ENCODE assay signal across 1 cellular context in the genomic region with DNA sequence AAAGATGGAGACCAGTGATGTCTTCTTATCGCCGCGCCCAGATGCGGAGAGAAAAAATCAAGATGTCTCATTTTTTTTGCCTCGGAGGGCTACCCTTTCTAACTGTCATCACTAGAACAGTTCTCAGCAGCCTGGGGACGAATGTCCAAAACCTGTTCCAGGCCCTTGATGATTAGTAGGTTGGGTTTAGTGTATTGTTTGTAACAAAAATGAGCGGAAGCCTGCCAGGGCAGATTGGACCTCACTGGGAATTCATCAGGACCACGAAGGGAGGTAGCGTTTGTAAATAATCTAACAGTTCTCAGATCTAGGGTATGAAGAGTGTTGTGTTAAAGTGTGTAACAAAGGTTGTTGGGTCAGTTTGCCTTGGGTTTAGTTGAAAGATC.
TF ChIP-seq lines count a peak whose summit lies in the region.

No MANE protein-coding gene starts in this region.

TF ChIP-seq in K562, 482 proteins besides CTCF, POLR2A, EP300 and RAD21 (continued from another document and continues in another):
- TF ChIP-seq, protein P1, sequence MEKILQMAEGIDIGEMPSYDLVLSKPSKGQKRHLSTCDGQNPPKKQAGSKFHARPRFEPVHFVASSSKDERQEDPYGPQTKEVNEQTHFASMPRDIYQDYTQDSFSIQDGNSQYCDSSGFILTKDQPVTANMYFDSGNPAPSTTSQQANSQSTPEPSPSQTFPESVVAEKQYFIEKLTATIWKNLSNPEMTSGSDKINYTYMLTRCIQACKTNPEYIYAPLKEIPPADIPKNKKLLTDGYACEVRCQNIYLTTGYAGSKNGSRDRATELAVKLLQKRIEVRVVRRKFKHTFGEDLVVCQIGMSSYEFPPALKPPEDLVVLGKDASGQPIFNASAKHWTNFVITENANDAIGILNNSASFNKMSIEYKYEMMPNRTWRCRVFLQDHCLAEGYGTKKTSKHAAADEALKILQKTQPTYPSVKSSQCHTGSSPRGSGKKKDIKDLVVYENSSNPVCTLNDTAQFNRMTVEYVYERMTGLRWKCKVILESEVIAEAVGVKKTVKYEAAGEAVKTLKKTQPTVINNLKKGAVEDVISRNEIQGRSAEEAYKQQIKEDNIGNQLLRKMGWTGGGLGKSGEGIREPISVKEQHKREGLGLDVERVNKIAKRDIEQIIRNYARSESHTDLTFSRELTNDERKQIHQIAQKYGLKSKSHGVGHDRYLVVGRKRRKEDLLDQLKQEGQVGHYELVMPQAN (IDR thresholded peaks at IDR 0.05; ENCODE audit: borderline replicate concordance) = no peak
- TF ChIP-seq, protein P2, sequence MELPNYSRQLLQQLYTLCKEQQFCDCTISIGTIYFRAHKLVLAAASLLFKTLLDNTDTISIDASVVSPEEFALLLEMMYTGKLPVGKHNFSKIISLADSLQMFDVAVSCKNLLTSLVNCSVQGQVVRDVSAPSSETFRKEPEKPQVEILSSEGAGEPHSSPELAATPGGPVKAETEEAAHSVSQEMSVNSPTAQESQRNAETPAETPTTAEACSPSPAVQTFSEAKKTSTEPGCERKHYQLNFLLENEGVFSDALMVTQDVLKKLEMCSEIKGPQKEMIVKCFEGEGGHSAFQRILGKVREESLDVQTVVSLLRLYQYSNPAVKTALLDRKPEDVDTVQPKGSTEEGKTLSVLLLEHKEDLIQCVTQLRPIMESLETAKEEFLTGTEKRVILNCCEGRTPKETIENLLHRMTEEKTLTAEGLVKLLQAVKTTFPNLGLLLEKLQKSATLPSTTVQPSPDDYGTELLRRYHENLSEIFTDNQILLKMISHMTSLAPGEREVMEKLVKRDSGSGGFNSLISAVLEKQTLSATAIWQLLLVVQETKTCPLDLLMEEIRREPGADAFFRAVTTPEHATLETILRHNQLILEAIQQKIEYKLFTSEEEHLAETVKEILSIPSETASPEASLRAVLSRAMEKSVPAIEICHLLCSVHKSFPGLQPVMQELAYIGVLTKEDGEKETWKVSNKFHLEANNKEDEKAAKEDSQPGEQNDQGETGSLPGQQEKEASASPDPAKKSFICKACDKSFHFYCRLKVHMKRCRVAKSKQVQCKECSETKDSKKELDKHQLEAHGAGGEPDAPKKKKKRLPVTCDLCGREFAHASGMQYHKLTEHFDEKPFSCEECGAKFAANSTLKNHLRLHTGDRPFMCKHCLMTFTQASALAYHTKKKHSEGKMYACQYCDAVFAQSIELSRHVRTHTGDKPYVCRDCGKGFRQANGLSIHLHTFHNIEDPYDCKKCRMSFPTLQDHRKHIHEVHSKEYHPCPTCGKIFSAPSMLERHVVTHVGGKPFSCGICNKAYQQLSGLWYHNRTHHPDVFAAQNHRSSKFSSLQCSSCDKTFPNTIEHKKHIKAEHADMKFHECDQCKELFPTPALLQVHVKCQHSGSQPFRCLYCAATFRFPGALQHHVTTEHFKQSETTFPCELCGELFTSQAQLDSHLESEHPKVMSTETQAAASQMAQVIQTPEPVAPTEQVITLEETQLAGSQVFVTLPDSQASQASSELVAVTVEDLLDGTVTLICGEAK (IDR thresholded peaks at IDR 0.05) = peak; percentile 19; the same call in 1 of the 2 replicates
- TF ChIP-seq, protein P2 (CRISPR knock-in tag; IDR thresholded peaks at IDR 0.05) = no peak
- TF ChIP-seq ILF3 (IDR thresholded peaks at IDR 0.05; ENCODE audit: borderline replicate concordance) (no peak), NBN (IDR thresholded peaks at IDR 0.05; ENCODE audit: low read depth) (0 out of 2 replicates have a peak, but pooled peaks have one; percentile 30), SIN3B (IDR thresholded peaks at IDR 0.05; ENCODE audit: low read depth) (no peak), YY1 (IDR thresholded peaks at IDR 0.05; ENCODE audit: borderline replicate concordance in 1 of 3, control insufficient read depth in 1 of 3, extremely low read depth in 1 of 3, insufficient read depth in 3 of 3, insufficient read length in 1 of 3, insufficient replicate concordance in 2 of 3, low read depth in 1 of 3, low read length in 2 of 3) (no peak), WHSC1 (IDR thresholded peaks at IDR 0.05; ENCODE audit: low read length) (no peak), ZNF146 (CRISPR knock-in tag; IDR thresholded peaks at IDR 0.05; ENCODE audit: unreplicated experiment) (no peak), CTBP1 (IDR thresholded peaks at IDR 0.05; ENCODE audit: borderline replicate concordance) (peak; percentile 77; the same call in 1 of the 2 replicates), TEAD2 (tag; IDR thresholded peaks at IDR 0.05) (no peak), ZFPM2 (CRISPR knock-in tag; IDR thresholded peaks at IDR 0.05) (no peak), ZNF197 (CRISPR knock-in tag; IDR thresholded peaks at IDR 0.05; ENCODE audit: low read depth) (no peak), ZNF384 (IDR thresholded peaks at IDR 0.05; ENCODE audit: low read depth, low read length) (peak; percentile 90), ZNF830 (CRISPR knock-in tag; IDR thresholded peaks at IDR 0.05) (no peak), NFXL1 (CRISPR knock-in tag; IDR thresholded peaks at IDR 0.05) (no peak), IRF2 (CRISPR knock-in tag; IDR thresholded peaks at IDR 0.05) (no peak), HDAC1 (IDR thresholded peaks at IDR 0.05) (peak in 1 of 2 experiments; percentile 49; a peak in 3 of 4 replicates), TRIM28 (IDR thresholded peaks at IDR 0.05) (no peak), MAFF (IDR thresholded peaks at IDR 0.05; ENCODE audit: low read length) (no peak), TAF9B (IDR thresholded peaks at IDR 0.05; ENCODE audit: partially characterized antibody) (no peak), SAFB (IDR thresholded peaks at IDR 0.05; ENCODE audit: borderline replicate concordance, low read depth, low read length) (no peak), PRMT5 (CRISPR knock-in tag; IDR thresholded peaks at IDR 0.05) (no peak), PHF8 (IDR thresholded peaks at IDR 0.05; ENCODE audit: borderline replicate concordance, low read length) (no peak)
- TF ChIP-seq, protein P3, sequence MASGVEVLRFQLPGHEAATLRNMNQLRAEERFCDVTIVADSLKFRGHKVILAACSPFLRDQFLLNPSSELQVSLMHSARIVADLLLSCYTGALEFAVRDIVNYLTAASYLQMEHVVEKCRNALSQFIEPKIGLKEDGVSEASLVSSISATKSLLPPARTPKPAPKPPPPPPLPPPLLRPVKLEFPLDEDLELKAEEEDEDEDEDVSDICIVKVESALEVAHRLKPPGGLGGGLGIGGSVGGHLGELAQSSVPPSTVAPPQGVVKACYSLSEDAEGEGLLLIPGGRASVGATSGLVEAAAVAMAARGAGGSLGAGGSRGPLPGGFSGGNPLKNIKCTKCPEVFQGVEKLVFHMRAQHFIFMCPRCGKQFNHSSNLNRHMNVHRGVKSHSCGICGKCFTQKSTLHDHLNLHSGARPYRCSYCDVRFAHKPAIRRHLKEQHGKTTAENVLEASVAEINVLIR (CRISPR knock-in tag; IDR thresholded peaks at IDR 0.05) = no peak
- TF ChIP-seq, protein P4, sequence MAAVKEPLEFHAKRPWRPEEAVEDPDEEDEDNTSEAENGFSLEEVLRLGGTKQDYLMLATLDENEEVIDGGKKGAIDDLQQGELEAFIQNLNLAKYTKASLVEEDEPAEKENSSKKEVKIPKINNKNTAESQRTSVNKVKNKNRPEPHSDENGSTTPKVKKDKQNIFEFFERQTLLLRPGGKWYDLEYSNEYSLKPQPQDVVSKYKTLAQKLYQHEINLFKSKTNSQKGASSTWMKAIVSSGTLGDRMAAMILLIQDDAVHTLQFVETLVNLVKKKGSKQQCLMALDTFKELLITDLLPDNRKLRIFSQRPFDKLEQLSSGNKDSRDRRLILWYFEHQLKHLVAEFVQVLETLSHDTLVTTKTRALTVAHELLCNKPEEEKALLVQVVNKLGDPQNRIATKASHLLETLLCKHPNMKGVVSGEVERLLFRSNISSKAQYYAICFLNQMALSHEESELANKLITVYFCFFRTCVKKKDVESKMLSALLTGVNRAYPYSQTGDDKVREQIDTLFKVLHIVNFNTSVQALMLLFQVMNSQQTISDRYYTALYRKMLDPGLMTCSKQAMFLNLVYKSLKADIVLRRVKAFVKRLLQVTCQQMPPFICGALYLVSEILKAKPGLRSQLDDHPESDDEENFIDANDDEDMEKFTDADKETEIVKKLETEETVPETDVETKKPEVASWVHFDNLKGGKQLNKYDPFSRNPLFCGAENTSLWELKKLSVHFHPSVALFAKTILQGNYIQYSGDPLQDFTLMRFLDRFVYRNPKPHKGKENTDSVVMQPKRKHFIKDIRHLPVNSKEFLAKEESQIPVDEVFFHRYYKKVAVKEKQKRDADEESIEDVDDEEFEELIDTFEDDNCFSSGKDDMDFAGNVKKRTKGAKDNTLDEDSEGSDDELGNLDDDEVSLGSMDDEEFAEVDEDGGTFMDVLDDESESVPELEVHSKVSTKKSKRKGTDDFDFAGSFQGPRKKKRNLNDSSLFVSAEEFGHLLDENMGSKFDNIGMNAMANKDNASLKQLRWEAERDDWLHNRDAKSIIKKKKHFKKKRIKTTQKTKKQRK (IDR thresholded peaks at IDR 0.05; ENCODE audit: borderline replicate concordance, low read depth, low read length) = no peak
- TF ChIP-seq, protein P5, sequence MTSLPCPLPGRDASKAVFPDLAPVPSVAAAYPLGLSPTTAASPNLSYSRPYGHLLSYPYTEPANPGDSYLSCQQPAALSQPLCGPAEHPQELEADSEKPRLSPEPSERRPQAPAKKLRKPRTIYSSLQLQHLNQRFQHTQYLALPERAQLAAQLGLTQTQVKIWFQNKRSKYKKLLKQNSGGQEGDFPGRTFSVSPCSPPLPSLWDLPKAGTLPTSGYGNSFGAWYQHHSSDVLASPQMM (CRISPR knock-in tag; IDR thresholded peaks at IDR 0.05) = no peak
- TF ChIP-seq, protein P6, sequence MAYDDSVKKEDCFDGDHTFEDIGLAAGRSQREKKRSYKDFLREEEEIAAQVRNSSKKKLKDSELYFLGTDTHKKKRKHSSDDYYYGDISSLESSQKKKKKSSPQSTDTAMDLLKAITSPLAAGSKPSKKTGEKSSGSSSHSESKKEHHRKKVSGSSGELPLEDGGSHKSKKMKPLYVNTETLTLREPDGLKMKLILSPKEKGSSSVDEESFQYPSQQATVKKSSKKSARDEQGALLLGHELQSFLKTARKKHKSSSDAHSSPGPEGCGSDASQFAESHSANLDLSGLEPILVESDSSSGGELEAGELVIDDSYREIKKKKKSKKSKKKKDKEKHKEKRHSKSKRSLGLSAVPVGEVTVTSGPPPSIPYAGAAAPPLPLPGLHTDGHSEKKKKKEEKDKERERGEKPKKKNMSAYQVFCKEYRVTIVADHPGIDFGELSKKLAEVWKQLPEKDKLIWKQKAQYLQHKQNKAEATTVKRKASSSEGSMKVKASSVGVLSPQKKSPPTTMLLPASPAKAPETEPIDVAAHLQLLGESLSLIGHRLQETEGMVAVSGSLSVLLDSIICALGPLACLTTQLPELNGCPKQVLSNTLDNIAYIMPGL (CRISPR knock-in tag; IDR thresholded peaks at IDR 0.05) = no peak
- TF ChIP-seq, protein P7, sequence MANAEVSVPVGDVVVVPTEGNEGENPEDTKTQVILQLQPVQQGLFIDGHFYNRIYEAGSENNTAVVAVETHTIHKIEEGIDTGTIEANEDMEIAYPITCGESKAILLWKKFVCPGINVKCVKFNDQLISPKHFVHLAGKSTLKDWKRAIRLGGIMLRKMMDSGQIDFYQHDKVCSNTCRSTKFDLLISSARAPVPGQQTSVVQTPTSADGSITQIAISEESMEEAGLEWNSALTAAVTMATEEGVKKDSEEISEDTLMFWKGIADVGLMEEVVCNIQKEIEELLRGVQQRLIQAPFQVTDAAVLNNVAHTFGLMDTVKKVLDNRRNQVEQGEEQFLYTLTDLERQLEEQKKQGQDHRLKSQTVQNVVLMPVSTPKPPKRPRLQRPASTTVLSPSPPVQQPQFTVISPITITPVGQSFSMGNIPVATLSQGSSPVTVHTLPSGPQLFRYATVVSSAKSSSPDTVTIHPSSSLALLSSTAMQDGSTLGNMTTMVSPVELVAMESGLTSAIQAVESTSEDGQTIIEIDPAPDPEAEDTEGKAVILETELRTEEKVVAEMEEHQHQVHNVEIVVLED (CRISPR knock-in tag; IDR thresholded peaks at IDR 0.05) = no peak
- TF ChIP-seq, protein P8, sequence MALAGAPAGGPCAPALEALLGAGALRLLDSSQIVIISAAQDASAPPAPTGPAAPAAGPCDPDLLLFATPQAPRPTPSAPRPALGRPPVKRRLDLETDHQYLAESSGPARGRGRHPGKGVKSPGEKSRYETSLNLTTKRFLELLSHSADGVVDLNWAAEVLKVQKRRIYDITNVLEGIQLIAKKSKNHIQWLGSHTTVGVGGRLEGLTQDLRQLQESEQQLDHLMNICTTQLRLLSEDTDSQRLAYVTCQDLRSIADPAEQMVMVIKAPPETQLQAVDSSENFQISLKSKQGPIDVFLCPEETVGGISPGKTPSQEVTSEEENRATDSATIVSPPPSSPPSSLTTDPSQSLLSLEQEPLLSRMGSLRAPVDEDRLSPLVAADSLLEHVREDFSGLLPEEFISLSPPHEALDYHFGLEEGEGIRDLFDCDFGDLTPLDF (CRISPR knock-in tag; IDR thresholded peaks at IDR 0.05) = no peak
- TF ChIP-seq, protein P9, sequence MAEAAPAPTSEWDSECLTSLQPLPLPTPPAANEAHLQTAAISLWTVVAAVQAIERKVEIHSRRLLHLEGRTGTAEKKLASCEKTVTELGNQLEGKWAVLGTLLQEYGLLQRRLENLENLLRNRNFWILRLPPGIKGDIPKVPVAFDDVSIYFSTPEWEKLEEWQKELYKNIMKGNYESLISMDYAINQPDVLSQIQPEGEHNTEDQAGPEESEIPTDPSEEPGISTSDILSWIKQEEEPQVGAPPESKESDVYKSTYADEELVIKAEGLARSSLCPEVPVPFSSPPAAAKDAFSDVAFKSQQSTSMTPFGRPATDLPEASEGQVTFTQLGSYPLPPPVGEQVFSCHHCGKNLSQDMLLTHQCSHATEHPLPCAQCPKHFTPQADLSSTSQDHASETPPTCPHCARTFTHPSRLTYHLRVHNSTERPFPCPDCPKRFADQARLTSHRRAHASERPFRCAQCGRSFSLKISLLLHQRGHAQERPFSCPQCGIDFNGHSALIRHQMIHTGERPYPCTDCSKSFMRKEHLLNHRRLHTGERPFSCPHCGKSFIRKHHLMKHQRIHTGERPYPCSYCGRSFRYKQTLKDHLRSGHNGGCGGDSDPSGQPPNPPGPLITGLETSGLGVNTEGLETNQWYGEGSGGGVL (CRISPR knock-in tag; IDR thresholded peaks at IDR 0.05) = no peak
